In the genomic region with DNA sequence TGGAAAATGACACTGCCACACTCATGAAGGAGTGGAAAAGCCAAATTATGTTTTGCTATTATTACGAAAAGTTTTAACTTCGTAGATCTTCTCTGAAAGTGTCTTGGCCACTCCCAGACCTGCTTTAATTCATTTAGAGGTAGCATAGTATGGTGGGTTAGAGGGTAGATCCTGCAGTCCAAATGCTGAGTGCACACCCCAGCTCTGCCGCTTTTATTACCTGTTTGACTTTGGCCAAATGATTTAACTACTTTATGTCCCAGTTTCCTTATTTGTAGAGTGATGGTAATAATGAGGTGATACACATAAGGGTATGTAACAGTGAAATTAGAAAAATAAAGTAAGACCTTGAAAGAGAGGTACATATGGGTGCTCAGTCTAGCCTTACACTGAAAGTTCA, we compare ENCODE assay signal across 1 cellular context.
TF ChIP-seq lines count a peak whose summit lies in the region.

No MANE protein-coding gene starts in this region.

TF ChIP-seq in K562, 482 proteins besides CTCF, POLR2A, EP300 and RAD21 (continued from another document):
- TF ChIP-seq, protein P1, sequence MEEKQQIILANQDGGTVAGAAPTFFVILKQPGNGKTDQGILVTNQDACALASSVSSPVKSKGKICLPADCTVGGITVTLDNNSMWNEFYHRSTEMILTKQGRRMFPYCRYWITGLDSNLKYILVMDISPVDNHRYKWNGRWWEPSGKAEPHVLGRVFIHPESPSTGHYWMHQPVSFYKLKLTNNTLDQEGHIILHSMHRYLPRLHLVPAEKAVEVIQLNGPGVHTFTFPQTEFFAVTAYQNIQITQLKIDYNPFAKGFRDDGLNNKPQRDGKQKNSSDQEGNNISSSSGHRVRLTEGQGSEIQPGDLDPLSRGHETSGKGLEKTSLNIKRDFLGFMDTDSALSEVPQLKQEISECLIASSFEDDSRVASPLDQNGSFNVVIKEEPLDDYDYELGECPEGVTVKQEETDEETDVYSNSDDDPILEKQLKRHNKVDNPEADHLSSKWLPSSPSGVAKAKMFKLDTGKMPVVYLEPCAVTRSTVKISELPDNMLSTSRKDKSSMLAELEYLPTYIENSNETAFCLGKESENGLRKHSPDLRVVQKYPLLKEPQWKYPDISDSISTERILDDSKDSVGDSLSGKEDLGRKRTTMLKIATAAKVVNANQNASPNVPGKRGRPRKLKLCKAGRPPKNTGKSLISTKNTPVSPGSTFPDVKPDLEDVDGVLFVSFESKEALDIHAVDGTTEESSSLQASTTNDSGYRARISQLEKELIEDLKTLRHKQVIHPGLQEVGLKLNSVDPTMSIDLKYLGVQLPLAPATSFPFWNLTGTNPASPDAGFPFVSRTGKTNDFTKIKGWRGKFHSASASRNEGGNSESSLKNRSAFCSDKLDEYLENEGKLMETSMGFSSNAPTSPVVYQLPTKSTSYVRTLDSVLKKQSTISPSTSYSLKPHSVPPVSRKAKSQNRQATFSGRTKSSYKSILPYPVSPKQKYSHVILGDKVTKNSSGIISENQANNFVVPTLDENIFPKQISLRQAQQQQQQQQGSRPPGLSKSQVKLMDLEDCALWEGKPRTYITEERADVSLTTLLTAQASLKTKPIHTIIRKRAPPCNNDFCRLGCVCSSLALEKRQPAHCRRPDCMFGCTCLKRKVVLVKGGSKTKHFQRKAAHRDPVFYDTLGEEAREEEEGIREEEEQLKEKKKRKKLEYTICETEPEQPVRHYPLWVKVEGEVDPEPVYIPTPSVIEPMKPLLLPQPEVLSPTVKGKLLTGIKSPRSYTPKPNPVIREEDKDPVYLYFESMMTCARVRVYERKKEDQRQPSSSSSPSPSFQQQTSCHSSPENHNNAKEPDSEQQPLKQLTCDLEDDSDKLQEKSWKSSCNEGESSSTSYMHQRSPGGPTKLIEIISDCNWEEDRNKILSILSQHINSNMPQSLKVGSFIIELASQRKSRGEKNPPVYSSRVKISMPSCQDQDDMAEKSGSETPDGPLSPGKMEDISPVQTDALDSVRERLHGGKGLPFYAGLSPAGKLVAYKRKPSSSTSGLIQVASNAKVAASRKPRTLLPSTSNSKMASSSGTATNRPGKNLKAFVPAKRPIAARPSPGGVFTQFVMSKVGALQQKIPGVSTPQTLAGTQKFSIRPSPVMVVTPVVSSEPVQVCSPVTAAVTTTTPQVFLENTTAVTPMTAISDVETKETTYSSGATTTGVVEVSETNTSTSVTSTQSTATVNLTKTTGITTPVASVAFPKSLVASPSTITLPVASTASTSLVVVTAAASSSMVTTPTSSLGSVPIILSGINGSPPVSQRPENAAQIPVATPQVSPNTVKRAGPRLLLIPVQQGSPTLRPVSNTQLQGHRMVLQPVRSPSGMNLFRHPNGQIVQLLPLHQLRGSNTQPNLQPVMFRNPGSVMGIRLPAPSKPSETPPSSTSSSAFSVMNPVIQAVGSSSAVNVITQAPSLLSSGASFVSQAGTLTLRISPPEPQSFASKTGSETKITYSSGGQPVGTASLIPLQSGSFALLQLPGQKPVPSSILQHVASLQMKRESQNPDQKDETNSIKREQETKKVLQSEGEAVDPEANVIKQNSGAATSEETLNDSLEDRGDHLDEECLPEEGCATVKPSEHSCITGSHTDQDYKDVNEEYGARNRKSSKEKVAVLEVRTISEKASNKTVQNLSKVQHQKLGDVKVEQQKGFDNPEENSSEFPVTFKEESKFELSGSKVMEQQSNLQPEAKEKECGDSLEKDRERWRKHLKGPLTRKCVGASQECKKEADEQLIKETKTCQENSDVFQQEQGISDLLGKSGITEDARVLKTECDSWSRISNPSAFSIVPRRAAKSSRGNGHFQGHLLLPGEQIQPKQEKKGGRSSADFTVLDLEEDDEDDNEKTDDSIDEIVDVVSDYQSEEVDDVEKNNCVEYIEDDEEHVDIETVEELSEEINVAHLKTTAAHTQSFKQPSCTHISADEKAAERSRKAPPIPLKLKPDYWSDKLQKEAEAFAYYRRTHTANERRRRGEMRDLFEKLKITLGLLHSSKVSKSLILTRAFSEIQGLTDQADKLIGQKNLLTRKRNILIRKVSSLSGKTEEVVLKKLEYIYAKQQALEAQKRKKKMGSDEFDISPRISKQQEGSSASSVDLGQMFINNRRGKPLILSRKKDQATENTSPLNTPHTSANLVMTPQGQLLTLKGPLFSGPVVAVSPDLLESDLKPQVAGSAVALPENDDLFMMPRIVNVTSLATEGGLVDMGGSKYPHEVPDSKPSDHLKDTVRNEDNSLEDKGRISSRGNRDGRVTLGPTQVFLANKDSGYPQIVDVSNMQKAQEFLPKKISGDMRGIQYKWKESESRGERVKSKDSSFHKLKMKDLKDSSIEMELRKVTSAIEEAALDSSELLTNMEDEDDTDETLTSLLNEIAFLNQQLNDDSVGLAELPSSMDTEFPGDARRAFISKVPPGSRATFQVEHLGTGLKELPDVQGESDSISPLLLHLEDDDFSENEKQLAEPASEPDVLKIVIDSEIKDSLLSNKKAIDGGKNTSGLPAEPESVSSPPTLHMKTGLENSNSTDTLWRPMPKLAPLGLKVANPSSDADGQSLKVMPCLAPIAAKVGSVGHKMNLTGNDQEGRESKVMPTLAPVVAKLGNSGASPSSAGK (IDR thresholded peaks at IDR 0.05): no peak
- TF ChIP-seq ZBTB9 (CRISPR knock-in tag; IDR thresholded peaks at IDR 0.05): no peak
